ENCODE assay signal across 14 cellular contexts in the genomic region with DNA sequence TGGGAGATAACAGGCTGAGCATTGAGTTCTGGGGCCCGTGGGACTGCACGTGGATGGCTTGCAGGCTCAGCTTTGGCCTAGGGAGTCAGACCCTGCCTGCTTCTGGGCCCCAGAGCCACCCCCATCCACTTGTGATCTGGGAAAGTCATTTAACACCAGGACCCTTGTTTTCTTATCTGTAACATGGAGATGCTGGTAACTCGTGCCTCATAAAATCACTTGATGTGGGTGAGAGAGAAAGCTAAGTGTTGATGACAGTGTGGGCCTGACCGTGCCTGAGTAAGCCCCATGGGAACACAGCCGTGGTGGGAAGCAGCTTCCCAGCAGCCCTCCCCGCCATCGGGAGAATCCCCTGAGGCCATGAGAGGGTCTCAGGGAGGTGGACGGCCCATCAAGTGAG.
"Had no signal": no experiment of that assay in that cellular context is flagged by ENCODE, and none has a peak within 500 bp of the region (broad histone marks: within the 10 kb centered on the region; RNA-seq: fewer than 3 reads in every experiment).

No MANE protein-coding gene starts in this region.

- H3K36me3 Mint-ChIP-seq: activated CD8-positive, alpha-beta memory T cell treated with anti-CD3 and anti-CD28 coated beads, Interleukin-2, amount 10 ng/mL, durations not matched to agents 7 days and 5 days; activated naive CD4-positive, alpha-beta T cell treated with anti-CD3 and anti-CD28 coated beads, Interleukin-2, amount 10 ng/mL, durations not matched to agents 7 days and 5 days; naive thymus-derived CD4-positive, alpha-beta T cell had no signal

- H3K4me1 Mint-ChIP-seq: activated CD8-positive, alpha-beta memory T cell treated with anti-CD3 and anti-CD28 coated beads, Interleukin-2, amount 10 ng/mL, durations not matched to agents 7 days and 5 days; activated naive CD4-positive, alpha-beta T cell treated with anti-CD3 and anti-CD28 coated beads, Interleukin-2, amount 10 ng/mL, durations not matched to agents 7 days and 5 days; naive thymus-derived CD4-positive, alpha-beta T cell had no signal

- H3K27ac Mint-ChIP-seq: activated CD8-positive, alpha-beta memory T cell treated with anti-CD3 and anti-CD28 coated beads, Interleukin-2, amount 10 ng/mL, durations not matched to agents 7 days and 5 days; activated naive CD4-positive, alpha-beta T cell treated with anti-CD3 and anti-CD28 coated beads, Interleukin-2, amount 10 ng/mL, durations not matched to agents 7 days and 5 days; activated T-cell treated with anti-CD3 and anti-CD28 coated beads, Interleukin-2, amount 50 U/mL, for 24 hours; naive thymus-derived CD4-positive, alpha-beta T cell; stimulated activated naive CD8-positive, alpha-beta T cell treated with anti-CD3 and anti-CD28 coated beads, Interleukin-15, Interleukin-2, amounts not matched to agents 100 ng/mL and 50 ng/mL, for 24 hours had no signal

- H3K9me3 Mint-ChIP-seq: activated T-cell treated with anti-CD3 and anti-CD28 coated beads, Interleukin-2, amount 50 U/mL, for 24 hours; stimulated activated naive CD8-positive, alpha-beta T cell treated with anti-CD3 and anti-CD28 coated beads, Interleukin-15, Interleukin-2, amounts not matched to agents 100 ng/mL and 50 ng/mL, for 24 hours had no signal

- ATAC-seq: activated CD8-positive, alpha-beta memory T cell treated with anti-CD3 and anti-CD28 coated beads, Interleukin-2, amount 10 ng/mL, durations not matched to agents 7 days and 5 days; left colon; mucosa of descending colon; naive thymus-derived CD4-positive, alpha-beta T cell had no signal

- H3K4me3 Mint-ChIP-seq: activated CD8-positive, alpha-beta memory T cell treated with anti-CD3 and anti-CD28 coated beads, Interleukin-2, amount 10 ng/mL, durations not matched to agents 7 days and 5 days; activated naive CD4-positive, alpha-beta T cell treated with anti-CD3 and anti-CD28 coated beads, Interleukin-2, amount 10 ng/mL, durations not matched to agents 7 days and 5 days; activated T-cell treated with anti-CD3 and anti-CD28 coated beads, Interleukin-2, amount 50 U/mL, for 24 hours; naive thymus-derived CD4-positive, alpha-beta T cell; stimulated activated naive CD8-positive, alpha-beta T cell treated with anti-CD3 and anti-CD28 coated beads, Interleukin-15, Interleukin-2, amounts not matched to agents 100 ng/mL and 50 ng/mL, for 24 hours had no signal

- H3K27me3 Mint-ChIP-seq: activated CD8-positive, alpha-beta memory T cell treated with anti-CD3 and anti-CD28 coated beads, Interleukin-2, amount 10 ng/mL, durations not matched to agents 7 days and 5 days; activated naive CD4-positive, alpha-beta T cell treated with anti-CD3 and anti-CD28 coated beads, Interleukin-2, amount 10 ng/mL, durations not matched to agents 7 days and 5 days; activated T-cell treated with anti-CD3 and anti-CD28 coated beads, Interleukin-2, amount 50 U/mL, for 24 hours; stimulated activated naive CD8-positive, alpha-beta T cell treated with anti-CD3 and anti-CD28 coated beads, Interleukin-15, Interleukin-2, amounts not matched to agents 100 ng/mL and 50 ng/mL, for 24 hours had no signal

- DNase-seq: activated CD4-positive, alpha-beta T cell treated with anti-CD3 and anti-CD28 coated beads, Interleukin-2, amount 50 U/mL, for 48 hours; activated CD4-positive, CD25-positive, alpha-beta regulatory T cell treated with anti-CD3 and anti-CD28 coated beads, Interleukin-2, amount 50 U/mL, for 72 hours; activated CD8-positive, alpha-beta memory T cell treated with anti-CD3 and anti-CD28 coated beads, Interleukin-2, amount 10 ng/mL, durations not matched to agents 7 days and 5 days; activated naive CD4-positive, alpha-beta T cell treated with anti-CD3 and anti-CD28 coated beads, Interleukin-2, amount 10 ng/mL, durations not matched to agents 7 days and 5 days; activated T-cell treated with anti-CD3 and anti-CD28 coated beads, Interleukin-2, amount 50 U/mL, for 24 hours; foreskin melanocyte; head of caudate nucleus; left colon; mucosa of descending colon; naive thymus-derived CD4-positive, alpha-beta T cell; small intestine; T-helper 9 cell; trophoblast cell had no signal
